In the genomic region with DNA sequence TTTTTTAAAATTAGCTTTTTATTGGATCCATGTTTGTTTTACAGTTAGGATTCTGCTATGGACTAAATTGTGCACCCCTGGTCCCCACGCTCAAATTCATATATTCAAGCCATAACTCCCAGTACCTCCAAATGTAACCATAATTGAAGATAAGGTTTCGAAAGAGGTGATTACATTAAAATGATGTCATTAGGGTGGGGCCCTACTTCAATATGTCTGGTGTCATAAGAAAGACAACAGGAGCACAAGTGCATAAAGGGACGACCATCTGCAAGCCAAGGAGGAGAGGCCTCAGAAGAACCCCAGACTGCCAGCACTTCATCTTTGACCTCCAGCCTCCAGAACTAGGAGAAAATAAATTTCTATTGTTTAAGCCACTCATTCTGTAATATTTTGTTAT, we compare ENCODE assay signal across 18 cellular contexts.
"Had no signal": no experiment of that assay in that cellular context is flagged by ENCODE, and none has a peak within 500 bp of the region (broad histone marks: within the 10 kb centered on the region; RNA-seq: fewer than 3 reads in every experiment).

No MANE protein-coding gene starts in this region.

- H3K9ac ChIP-seq: neural progenitor cell had no signal

- H3K27me3 ChIP-seq: body of pancreas, gastroesophageal sphincter, heart right ventricle, neural progenitor cell, suprapubic skin had no signal

- H3K36me3 ChIP-seq: gastroesophageal sphincter, neural progenitor cell, prostate gland, suprapubic skin had no signal

- H3K4me2 ChIP-seq: neural progenitor cell had no signal

- H3K4me3 ChIP-seq: body of pancreas, gastroesophageal sphincter, heart right ventricle, neural progenitor cell, prostate gland, skin epidermis, suprapubic skin had no signal

- ATAC-seq: activated T-helper 17 cell treated with anti-CD3 and anti-CD28 coated beads, Interleukin-2, amount 50 U/mL, for 72 hours; body of pancreas; effector memory CD8-positive, alpha-beta T cell; gastroesophageal sphincter; heart right ventricle; naive thymus-derived CD4-positive, alpha-beta T cell; right cardiac atrium had no signal

- H3K4me1 ChIP-seq: body of pancreas, gastroesophageal sphincter, heart right ventricle, neural progenitor cell, prostate gland, suprapubic skin had no signal

- H3K27ac ChIP-seq: body of pancreas, gastroesophageal sphincter, heart right ventricle, neural progenitor cell, prostate gland, skin epidermis, suprapubic skin had no signal

- DNase-seq: activated CD4-positive, alpha-beta T cell treated with anti-CD3 and anti-CD28 coated beads, Interleukin-2, amount 50 U/mL, for 4 hours; activated naive CD4-positive, alpha-beta T cell treated with anti-CD3 and anti-CD28 coated beads for 36 hours; body of pancreas; caudate nucleus; effector memory CD8-positive, alpha-beta T cell; heart right ventricle; kidney glomerular epithelial cell; mesendoderm; naive thymus-derived CD4-positive, alpha-beta T cell; right cardiac atrium; stimulated activated CD4-positive, alpha-beta T cell treated with anti-CD3 and anti-CD28 coated beads, Interleukin-2, amount 100 ng/mL, for 48 hours; T-helper 2 cell had no signal

- H3K9me3 ChIP-seq: body of pancreas, gastroesophageal sphincter, heart right ventricle, prostate gland, suprapubic skin had no signal

- H2AFZ ChIP-seq: neural progenitor cell had no signal
